9 cellular contexts compared by ENCODE assay signal in the genomic region with DNA sequence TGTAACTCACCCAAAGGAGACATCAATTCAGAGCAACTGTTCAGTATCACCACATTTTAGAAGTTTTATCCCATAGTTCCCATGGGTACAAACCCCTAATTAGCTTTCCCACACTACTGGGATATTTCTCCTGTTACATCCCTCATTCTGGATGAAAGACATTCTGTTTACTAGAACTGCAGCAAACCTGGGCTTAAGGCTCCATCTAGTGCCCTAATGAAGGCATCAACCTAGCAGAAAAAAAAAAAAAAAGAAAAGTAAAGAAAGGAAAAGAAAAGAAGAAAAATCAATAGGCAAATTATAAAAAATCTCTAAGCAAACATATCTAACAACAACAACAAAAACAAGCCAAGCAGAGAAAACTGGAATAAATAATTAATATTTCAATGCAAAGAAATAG.
DNase-seq lines count a peak whose midpoint lies in the region; ATAC-seq and TF ChIP-seq lines count a peak whose summit lies in the region.
"Had no signal": no experiment of that assay in that cellular context is flagged by ENCODE, and none has a peak within 500 bp of the region (broad histone marks: within the 10 kb centered on the region; RNA-seq: fewer than 3 reads in every experiment).

No MANE protein-coding gene starts in this region.

- DNase-seq in NCI-H82 (lab: John Stamatoyannopoulos, UW) (peak; percentile 45), NCI-H82 treated with DMSO at 0.1 percent for 48 hours (lab: John Stamatoyannopoulos, UW; ENCODE audit: unreplicated experiment) (no peak), fibroblast of pulmonary artery (ENCODE audit: low read depth) (peak; percentile 46), smooth muscle cell (lab: John Stamatoyannopoulos, UW; ENCODE audit: unreplicated experiment) (no peak), T-helper 17 cell (no peak), NCI-H2029 treated with DMSO at 0.1 percent for 48 hours (lab: John Stamatoyannopoulos, UW) (no peak)
- DNase-seq in activated T-helper 1 cell treated with anti-CD3 and anti-CD28 coated beads, Interleukin-12 subunit alpha, Interleukin-12 subunit beta, Interleukin-2, Interleukin-4 antibody, amounts not matched to agents 30 ng/mL and 10 ng/mL and 1 ng/mL, durations not matched to agents 14 hours and 24 hours and 36 hours (ENCODE audit: low spot score), result no peak
- DNase-seq: T-cell had no signal

- H2AFZ ChIP-seq in OCI-LY1 (ENCODE audit: low read length) (no peak overlapping the region), smooth muscle cell (ENCODE audit: low read depth) (peak overlapping the region; percentile 99)

- H3K4me2 ChIP-seq in OCI-LY1 (ENCODE audit: low read length), result no peak overlapping the region
- H3K4me2 ChIP-seq in smooth muscle cell, result peak overlapping the region; percentile 88

- intact Hi-C loops in activated T-helper 1 cell treated with anti-CD3 and anti-CD28 coated beads, Interleukin-12 subunit alpha, Interleukin-12 subunit beta, Interleukin-2, Interleukin-4 antibody, amounts not matched to agents 30 ng/mL and 10 ng/mL and 1 ng/mL, durations not matched to agents 14 hours and 24 hours and 36 hours (cut with micrococcal nuclease), result no loop called here

- H3K4me1 ChIP-seq in OCI-LY1 (ENCODE audit: insufficient read depth, low read length, severe bottlenecking) (no peaks in the 10 kb centered on the region), smooth muscle cell (ENCODE audit: low read depth) (no peaks in the 10 kb centered on the region)

- TF ChIP-seq CTCF in OCI-LY1 (IDR thresholded peaks at IDR 0.05; ENCODE audit: low read length) (peak; percentile 35; the same call in 1 of the 2 replicates), fibroblast of pulmonary artery (IDR thresholded peaks at IDR 0.05; ENCODE audit: low read length, missing control alignments) (peak; percentile 41), smooth muscle cell (IDR thresholded peaks at IDR 0.05; ENCODE audit: borderline replicate concordance, insufficient read depth, poor library complexity, severe bottlenecking) (peak; percentile 82)

- no peaks in the 10 kb centered on the region for H4K20me1 ChIP-seq in OCI-LY1 (ENCODE audit: insufficient read depth, low read length)
- no peaks in the 10 kb centered on the region for H4K20me1 ChIP-seq in smooth muscle cell (ENCODE audit: low read depth)

- no peak overlapping the region for H3K27ac ChIP-seq in OCI-LY1 (ENCODE audit: low read depth, low read length, poor library complexity, severe bottlenecking)
- peak overlapping the region; percentile 57 for H3K27ac ChIP-seq in smooth muscle cell (ENCODE audit: low read depth)

- H3K27me3 Mint-ChIP-seq in activated T-helper 1 cell treated with anti-CD3 and anti-CD28 coated beads, Interleukin-12 subunit alpha, Interleukin-12 subunit beta, Interleukin-2, Interleukin-4 antibody, amounts not matched to agents 30 ng/mL and 10 ng/mL and 1 ng/mL, durations not matched to agents 14 hours and 24 hours and 36 hours (ENCODE audit: insufficient read depth), result no peaks in the 10 kb centered on the region
- no peaks in the 10 kb centered on the region for H3K27me3 Mint-ChIP-seq in T-helper 17 cell

- H3K9me3 ChIP-seq in OCI-LY1 (ENCODE audit: low read length) (no peaks in the 10 kb centered on the region), smooth muscle cell (replicated peaks; ENCODE audit: low read depth) (no peaks in the 10 kb centered on the region), T-helper 17 cell (ENCODE audit: control insufficient read depth, low read length, poor library complexity, severe bottlenecking) (no peaks in the 10 kb centered on the region)

- no peaks in the 10 kb centered on the region for H3K36me3 ChIP-seq in OCI-LY1 (ENCODE audit: insufficient read depth, low read length)
- no peaks in the 10 kb centered on the region for H3K36me3 ChIP-seq in smooth muscle cell (ENCODE audit: low read depth)

- ATAC-seq in T-helper 17 cell, result no peak
- ATAC-seq: T-cell had no signal

- H3K9me2 ChIP-seq in OCI-LY1 (ENCODE audit: low read depth, low read length), result no peaks in the 10 kb centered on the region

- H3K27me3 ChIP-seq in OCI-LY1 (ENCODE audit: insufficient read depth, low read length) (no peaks in the 10 kb centered on the region), smooth muscle cell (ENCODE audit: low read depth) (no peaks in the 10 kb centered on the region)

- H3F3A ChIP-seq in OCI-LY1 (ENCODE audit: insufficient read depth, low read length) (no peaks in the 10 kb centered on the region), smooth muscle cell (ENCODE audit: low read depth) (no peaks in the 10 kb centered on the region)

- no peaks in the 10 kb centered on the region for H3K9me3 Mint-ChIP-seq in activated T-helper 1 cell treated with anti-CD3 and anti-CD28 coated beads, Interleukin-12 subunit alpha, Interleukin-12 subunit beta, Interleukin-2, Interleukin-4 antibody, amounts not matched to agents 30 ng/mL and 10 ng/mL and 1 ng/mL, durations not matched to agents 14 hours and 24 hours and 36 hours

- no peak overlapping the region for H3K4me3 Mint-ChIP-seq in activated T-helper 1 cell treated with anti-CD3 and anti-CD28 coated beads, Interleukin-12 subunit alpha, Interleukin-12 subunit beta, Interleukin-2, Interleukin-4 antibody, amounts not matched to agents 30 ng/mL and 10 ng/mL and 1 ng/mL, durations not matched to agents 14 hours and 24 hours and 36 hours
- H3K4me3 Mint-ChIP-seq in T-helper 17 cell, result no peak overlapping the region
- H3K4me3 Mint-ChIP-seq: T-cell had no signal

- H3K9ac ChIP-seq in OCI-LY1 (ENCODE audit: low read length) (no peak overlapping the region), smooth muscle cell (ENCODE audit: low read depth) (peak overlapping the region; percentile 55)

- H3K79me2 ChIP-seq in OCI-LY1 (ENCODE audit: insufficient read depth, low read length) (no peaks in the 10 kb centered on the region), smooth muscle cell (ENCODE audit: low read depth) (peaks cover 9% of the 10 kb centered on the region)

- H3K4me3 ChIP-seq in OCI-LY1 (ENCODE audit: low read depth, low read length, poor library complexity, severe bottlenecking) (no peak overlapping the region), fibroblast of pulmonary artery (replicated peaks; ENCODE audit: low read depth, low read length) (peak overlapping the region; percentile 12), smooth muscle cell (peak overlapping the region; percentile 61)

- H3K4me1 Mint-ChIP-seq in activated T-helper 1 cell treated with anti-CD3 and anti-CD28 coated beads, Interleukin-12 subunit alpha, Interleukin-12 subunit beta, Interleukin-2, Interleukin-4 antibody, amounts not matched to agents 30 ng/mL and 10 ng/mL and 1 ng/mL, durations not matched to agents 14 hours and 24 hours and 36 hours (ENCODE audit: low read depth), result no peaks in the 10 kb centered on the region
- H3K4me1 Mint-ChIP-seq in T-helper 17 cell, result no peaks in the 10 kb centered on the region
- H3K4me1 Mint-ChIP-seq: T-cell had no signal

- H3K27ac Mint-ChIP-seq in activated T-helper 1 cell treated with anti-CD3 and anti-CD28 coated beads, Interleukin-12 subunit alpha, Interleukin-12 subunit beta, Interleukin-2, Interleukin-4 antibody, amounts not matched to agents 30 ng/mL and 10 ng/mL and 1 ng/mL, durations not matched to agents 14 hours and 24 hours and 36 hours, result no peak overlapping the region
- H3K27ac Mint-ChIP-seq in T-helper 17 cell, result no peak overlapping the region
- H3K27ac Mint-ChIP-seq: T-cell had no signal

- H3K36me3 Mint-ChIP-seq in activated T-helper 1 cell treated with anti-CD3 and anti-CD28 coated beads, Interleukin-12 subunit alpha, Interleukin-12 subunit beta, Interleukin-2, Interleukin-4 antibody, amounts not matched to agents 30 ng/mL and 10 ng/mL and 1 ng/mL, durations not matched to agents 14 hours and 24 hours and 36 hours (ENCODE audit: low read depth), result no peaks in the 10 kb centered on the region
- H3K36me3 Mint-ChIP-seq in T-helper 17 cell (ENCODE audit: low read depth), result no peaks in the 10 kb centered on the region
- H3K36me3 Mint-ChIP-seq: T-cell had no signal

Comparison
In these comparisons a context has a peak if more than half of its experiments do, and no peak if none do; other contexts are left out.
1. DNase-seq: peak in NCI-H82 (single experiment) and fibroblast of pulmonary artery (single experiment); none in NCI-H82 treated with DMSO at 0.1 percent for 48 hours (single experiment), smooth muscle cell (single experiment), activated T-helper 1 cell treated with anti-CD3 and anti-CD28 coated beads, Interleukin-12 subunit alpha, Interleukin-12 subunit beta, Interleukin-2, Interleukin-4 antibody, amounts not matched to agents 30 ng/mL and 10 ng/mL and 1 ng/mL, durations not matched to agents 14 hours and 24 hours and 36 hours (single experiment), T-helper 17 cell (0 of 3) and NCI-H2029 treated with DMSO at 0.1 percent for 48 hours (single experiment).
2. Peak in every context shown above with its lines, with median percentiles within 50 percentile points of each other: CTCF ChIP-seq.